ENCODE assay signal across 22 cellular contexts in genomic region chr11:110283862-110284261, GRCh38. TPM values are rescaled to one million over a fixed set of nuclear protein-coding genes. Genes with fewer than 3 reads are reported as not detected.
A peak's percentile ranks its signal among the peaks of the same experiment; 100 is the strongest.
DNase-seq lines count a peak whose midpoint lies in the region; ATAC-seq, FAIRE-seq and TF ChIP-seq lines count a peak whose summit lies in the region.
"Had no signal": no experiment of that assay in that cellular context is flagged by ENCODE, and none has a peak within 500 bp of the region (broad histone marks: within the 10 kb centered on the region; RNA-seq: fewer than 3 reads in every experiment).

No MANE protein-coding gene starts in this region.

- CTCF ChIA-PET in K562 (lab: Yijun Ruan, JAX; ENCODE audit: low intra/inter-chr PET ratio) = no interaction called here

- DNase-seq in LNCaP clone FGC (ENCODE audit: low read depth) = peak; percentile 52
- DNase-seq in K562 (ENCODE audit: extremely low read depth in 1 of 4, low spot score in 3 of 4) = no peak
- DNase-seq in left lobe of liver (ENCODE audit: low spot score) = no peak
- no peak for DNase-seq in activated T-cell treated with anti-CD3 and anti-CD28 coated beads, Interleukin-2, amount 50 U/mL, for 48 hours
- no peak for DNase-seq in kidney glomerular epithelial cell (lab: John Stamatoyannopoulos, UW)
- DNase-seq in lower lobe of right lung = no peak
- DNase-seq: CD4-positive, CD25-positive, alpha-beta regulatory T cell; CD8-positive, alpha-beta memory T cell; DMS 273 treated with DMSO at 0.1 percent for 48 hours; DMS79; EL; GDM1; H9 had no signal

- POLR2A ChIA-PET in K562 (lab: Yijun Ruan, JAX) = interaction anchor here (0.8 to 1.6 kb wide), 2 partner anchors 10 to 51 kb away, joined by 3 to 5 read pairs; no protein-coding TSS in a partner anchor

- H3K9ac ChIP-seq in K562 (ENCODE audit: insufficient read depth in 1 of 2, low read depth in 2 of 2, low read length in 2 of 2) = no peak overlapping the region
- H3K9ac ChIP-seq: BLaER1 had no signal

- in situ Hi-C loops in K562 (cut with MboI) = no loop called here

- no TSS peak for BruUV-seq in K562 (replicated peaks; lab: Mats Ljungman, UMichigan)

- H4K20me1 ChIP-seq in K562 (replicated peaks; ENCODE audit: control insufficient read depth, insufficient read depth, low read length) = peaks cover 7% of the 10 kb centered on the region; the same call in 1 of the 2 replicates

- TF ChIP-seq RAD21 in K562 (CRISPR knock-in tag; conservative IDR thresholded peaks at IDR 0.05 in 1 of 2, IDR thresholded peaks at IDR 0.05 in 1 of 2) = no peak

- H3K4me2 ChIP-seq in K562 (ENCODE audit: insufficient read depth, low read length) = no peak overlapping the region
- H3K4me2 ChIP-seq: BLaER1, GM23338 had no signal

- peaks cover 92% of the 10 kb centered on the region for H3K79me2 ChIP-seq in K562 (ENCODE audit: control insufficient read depth, insufficient read depth, low read length)

- H3K36me3 ChIP-seq in K562 (ENCODE audit: control insufficient read depth, insufficient read depth, low read length) (peaks cover 15% of the 10 kb centered on the region), lower lobe of right lung (peaks cover 6% of the 10 kb centered on the region)

- H3K4me3 ChIP-seq in LNCaP clone FGC (ENCODE audit: low read depth, low read length) (no peak overlapping the region), K562 (no peak overlapping the region), lower lobe of right lung (no peak overlapping the region)
- H3K4me3 ChIP-seq: BLaER1, GM12878, GM23338 had no signal

- H3K4me1 ChIP-seq in K562 (replicated peaks in 1 of 2; ENCODE audit: control insufficient read depth in 2 of 2, insufficient read depth in 2 of 2, low read length in 2 of 2) = peaks cover 3 to 5% of the 10 kb centered on the region in 2 experiments; a peak in 2 of 5 replicates
- H3K4me1 ChIP-seq in lower lobe of right lung = peaks cover 17% of the 10 kb centered on the region

- TF ChIP-seq CTCF in 22Rv1 (IDR thresholded peaks at IDR 0.05) = no peak
- TF ChIP-seq CTCF in LNCaP clone FGC (IDR thresholded peaks at IDR 0.05; ENCODE audit: control insufficient read depth, extremely low read depth, insufficient read depth) = no peak
- no peak for TF ChIP-seq CTCF in K562 (IDR thresholded peaks at IDR 0.05 in 2 of 3, conservative IDR thresholded peaks at IDR 0.05 in 1 of 3; ENCODE audit: insufficient read depth in 2 of 3, low read depth in 1 of 3, low read length in 3 of 3)
- TF ChIP-seq CTCF in lower lobe of right lung (IDR thresholded peaks at IDR 0.05) = no peak

- intact Hi-C loops in K562 (cut with micrococcal nuclease) (no loop called here), lower lobe of right lung (cut with DNase I) (no loop called here)

- 92% methylated on average over 4 of the region's 4 CpGs for WGBS in K562 (ENCODE audit: insufficient coverage, low coverage, missing lambda C conversion rate)

- H3K27ac ChIP-seq in 22Rv1 (peak overlapping the region; percentile 20; the same call in 1 of the 2 replicates), K562 (ENCODE audit: extremely low read depth, low read depth, low read length) (no peak overlapping the region), lower lobe of right lung (no peak overlapping the region)
- H3K27ac ChIP-seq: BLaER1, C4-2B had no signal

- H3K9me3 ChIP-seq in K562 (replicated peaks; ENCODE audit: control insufficient read depth, insufficient read depth, low read depth, low read length) (no peaks in the 10 kb centered on the region), lower lobe of right lung (no peaks in the 10 kb centered on the region)
- H3K9me3 ChIP-seq: BLaER1 had no signal

- TF ChIP-seq EP300 in K562 (IDR thresholded peaks at IDR 0.05; ENCODE audit: low read length) = no peak

- H2AFZ ChIP-seq in K562 (ENCODE audit: low read depth, low read length) = no peak overlapping the region
- H2AFZ ChIP-seq: GM23338 had no signal

- FAIRE-seq in K562 (lab: Jason Lieb, UNC) = no peak
- FAIRE-seq: D721Med, GM12878, GM18507 had no signal

- H3K9me1 ChIP-seq in K562 (ENCODE audit: control insufficient read depth, insufficient read depth, low read length) = no peaks in the 10 kb centered on the region

- TF ChIP-seq POLR2A in K562 (conservative IDR thresholded peaks at IDR 0.05) (no peak), GM18505 (IDR thresholded peaks at IDR 0.05; ENCODE audit: borderline replicate concordance, extremely low read depth, insufficient read depth, insufficient read length) (no peak)

- no peaks in the 10 kb centered on the region for H3K27me3 ChIP-seq in K562 (ENCODE audit: control insufficient read depth in 2 of 2, insufficient read depth in 2 of 2, low read length in 2 of 2)
- H3K27me3 ChIP-seq in lower lobe of right lung (ENCODE audit: low read depth) = no peaks in the 10 kb centered on the region
- H3K27me3 ChIP-seq: BLaER1 had no signal

- ATAC-seq in K562 = no peak
- peak; percentile 28 for ATAC-seq in left lobe of liver
- ATAC-seq in GM18505 (IDR thresholded peaks at IDR 0.05; ENCODE audit: unreplicated experiment) = no peak
- ATAC-seq in lower lobe of right lung = no peak
- ATAC-seq: GM12878, GM23338, HCT116 had no signal

TF ChIP-seq in K562, 482 proteins besides CTCF, POLR2A, EP300 and RAD21:
- peak; percentile 85; the same call in 1 of the 2 replicates for TF ChIP-seq ZNF277 (CRISPR knock-in tag; IDR thresholded peaks at IDR 0.05; ENCODE audit: borderline replicate concordance)
- no peak for TF ChIP-seq POLR2G (IDR thresholded peaks at IDR 0.05; ENCODE audit: low read depth, low read length)
- TF ChIP-seq NFIX (CRISPR knock-in tag; IDR thresholded peaks at IDR 0.05; ENCODE audit: low read depth) = peak; percentile 52
- TF ChIP-seq, protein P1, sequence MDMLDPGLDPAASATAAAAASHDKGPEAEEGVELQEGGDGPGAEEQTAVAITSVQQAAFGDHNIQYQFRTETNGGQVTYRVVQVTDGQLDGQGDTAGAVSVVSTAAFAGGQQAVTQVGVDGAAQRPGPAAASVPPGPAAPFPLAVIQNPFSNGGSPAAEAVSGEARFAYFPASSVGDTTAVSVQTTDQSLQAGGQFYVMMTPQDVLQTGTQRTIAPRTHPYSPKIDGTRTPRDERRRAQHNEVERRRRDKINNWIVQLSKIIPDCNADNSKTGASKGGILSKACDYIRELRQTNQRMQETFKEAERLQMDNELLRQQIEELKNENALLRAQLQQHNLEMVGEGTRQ (CRISPR knock-in tag; IDR thresholded peaks at IDR 0.05) = no peak
- no peak for TF ChIP-seq PATZ1 (CRISPR knock-in tag; IDR thresholded peaks at IDR 0.05; ENCODE audit: borderline replicate concordance)
- TF ChIP-seq ZNF707 (CRISPR knock-in tag; conservative IDR thresholded peaks at IDR 0.05) = 0 out of 2 replicates have a peak, but pooled peaks have one; percentile 34
- TF ChIP-seq PHF20 (IDR thresholded peaks at IDR 0.05; ENCODE audit: partially characterized antibody) = no peak
- no peak for TF ChIP-seq PHB (CRISPR knock-in tag; IDR thresholded peaks at IDR 0.05)

RNA-seq across cellular contexts. Expression of gene RDX, which starts 12.6 kb away (rescaled TPM):
- 20.0 and 102 TPM in 2 replicates for total RNA-seq in K562 (2011; cell fraction: chromatin; rRNA removed; ENCODE audit: low replicate concordance)
- 10.2 and 12.4 TPM in 2 replicates for total RNA-seq in K562 (2011; cell fraction: nucleolus; rRNA removed)
- total RNA-seq in K562 (2011; cell fraction: nucleoplasm; rRNA removed) = 23.5 and 33.6 TPM in 2 replicates
- total RNA-seq in K562 (2014; rRNA removed) = 35.6 and 37.4 TPM in 2 replicates
- total RNA-seq in K562 (2014; rRNA removed; fragmentation: Illumina TruSeq; extraction: Trizol) = 55.3 and 57.9 TPM in 2 replicates
- 61.7 and 64.8 TPM in 2 replicates for total RNA-seq in K562 (2015; rRNA removed; fragmentation: Illumina TruSeq; extraction: Trizol)
- total RNA-seq in K562 (2021) = 58.0 and 62.4 TPM in 2 replicates
- 52.2 and 62.1 TPM in 2 replicates for polyA plus RNA-seq in K562 (2011; rRNA removed)
- 6.3 and 18.3 TPM in 2 replicates for polyA plus RNA-seq in K562 (2011; cell fraction: cytosol; rRNA removed)
- polyA plus RNA-seq in K562 (2011; cell fraction: nucleus; rRNA removed) = 12.0 and 18.5 TPM in 2 replicates
- 43.7 and 55.2 TPM in 2 replicates for polyA plus RNA-seq in K562 (2012)
- 50.0 and 54.3 TPM in 2 replicates for polyA plus RNA-seq in K562 (2014; fragmentation: Illumina TruSeq; extraction: Trizol)
- 10 to 100 TPM; 51.4 to 54.0 TPM for polyA plus RNA-seq in K562 (2014; fragmentation: Nextera tagmentation; extraction: Ambion mirVana)
- polyA plus RNA-seq in K562 (2014; rRNA removed) = 34.8 and 45.7 TPM in 2 replicates
- 148 and 161 TPM in 2 replicates for polyA minus RNA-seq in K562 (2011; rRNA and poly(A)+ RNA removed)
- polyA minus RNA-seq in K562 (2011; cell fraction: cytosol; rRNA and poly(A)+ RNA removed) = 44.3 and 51.3 TPM in 2 replicates
- 15.6 and 30.8 TPM in 2 replicates for polyA minus RNA-seq in K562 (2011; cell fraction: nucleus; rRNA and poly(A)+ RNA removed)
- 77.7 TPM for total RNA-seq in left lobe of liver
- 152 TPM for total RNA-seq in lower lobe of right lung
